In the genomic region with DNA sequence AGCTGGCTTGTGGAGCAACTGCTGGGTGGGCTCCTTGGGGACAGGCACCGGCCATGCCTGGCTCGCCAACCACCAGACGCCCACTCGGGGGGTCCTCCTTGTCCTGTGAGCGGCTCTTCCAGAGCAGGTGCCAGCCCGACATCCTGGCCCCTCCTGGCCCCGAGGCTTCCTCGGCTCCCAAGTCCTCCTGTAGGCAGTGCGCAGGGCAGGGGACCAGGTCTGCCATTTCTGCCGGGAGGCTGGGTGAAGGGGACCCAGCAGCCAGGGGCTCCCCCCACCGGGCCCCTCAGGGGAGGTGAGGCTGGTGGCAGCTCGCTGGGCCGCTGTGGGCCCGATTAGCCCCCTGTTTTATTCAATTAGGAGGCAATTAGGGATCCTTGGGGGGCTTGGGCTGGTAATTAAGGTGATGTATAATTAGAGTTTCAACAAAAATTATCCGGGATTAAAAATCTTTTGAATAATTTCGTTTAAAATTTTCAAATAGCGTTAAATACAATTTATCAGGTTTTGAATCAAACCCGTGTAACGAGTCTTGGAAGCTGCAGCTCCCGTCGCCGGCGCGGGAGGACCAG, we compare ENCODE assay signal across 27 cellular contexts. TPM values are rescaled to one million over a fixed set of nuclear protein-coding genes. Genes with fewer than 3 reads are reported as not detected.
A peak's percentile ranks its signal among the peaks of the same experiment; 100 is the strongest.
DNase-seq lines count a peak whose midpoint lies in the region; ATAC-seq, FAIRE-seq and TF ChIP-seq lines count a peak whose summit lies in the region.
"Had no signal": no experiment of that assay in that cellular context is flagged by ENCODE, and none has a peak within 500 bp of the region (broad histone marks: within the 10 kb centered on the region; RNA-seq: fewer than 3 reads in every experiment).

No MANE protein-coding gene starts in this region.

- H3K36me3 ChIP-seq in GM23338 (ENCODE audit: insufficient read depth) (no peaks in the 10 kb centered on the region), astrocyte (ENCODE audit: insufficient read depth, low read length) (no peaks in the 10 kb centered on the region), hepatocyte (replicated peaks; ENCODE audit: insufficient read depth, low read depth) (no peaks in the 10 kb centered on the region), pancreas (no peaks in the 10 kb centered on the region)

- H3K27ac Mint-ChIP-seq in GM23338 (no peak overlapping the region), astrocyte (ENCODE audit: unreplicated experiment) (no peak overlapping the region)
- no peak overlapping the region for H3K27ac Mint-ChIP-seq in stimulated activated naive CD8-positive, alpha-beta T cell treated with anti-CD3 and anti-CD28 coated beads, Interleukin-15, amount 100 ng/mL, for 72 hours
- H3K27ac Mint-ChIP-seq in natural killer cell treated with Interleukin-12 subunit alpha and Interleukin-12 subunit beta and Interleukin-15 and Interleukin-18, amount 100 ng/mL, for 72 hours = no peak overlapping the region
- H3K27ac Mint-ChIP-seq in activated naive CD4-positive, alpha-beta T cell treated with anti-CD3 and anti-CD28 coated beads, Interleukin-2, amount 50 U/mL, for 72 hours = no peak overlapping the region
- H3K27ac Mint-ChIP-seq: activated CD4-positive, alpha-beta memory T cell treated with anti-CD3 and anti-CD28 coated beads, Interleukin-2, amount 10 ng/mL, durations not matched to agents 7 days and 5 days; T-cell had no signal

- no peak for DNase-seq in GM23338 (ENCODE audit: low spot score)
- no peak for DNase-seq in astrocyte (ENCODE audit: low read depth)
- DNase-seq in hepatocyte (ENCODE audit: low spot score) = no peak
- DNase-seq in pancreas = peak in 1 of 6 donors; percentile 43
- DNase-seq in GM13977 (ENCODE audit: low spot score) = no peak
- no peak for DNase-seq in stimulated activated naive CD8-positive, alpha-beta T cell treated with anti-CD3 and anti-CD28 coated beads, Interleukin-15, amount 100 ng/mL, for 72 hours
- DNase-seq in natural killer cell treated with Interleukin-12 subunit alpha and Interleukin-12 subunit beta and Interleukin-15 and Interleukin-18, amount 100 ng/mL, for 72 hours (ENCODE audit: low spot score) = no peak
- DNase-seq in activated naive CD4-positive, alpha-beta T cell treated with anti-CD3 and anti-CD28 coated beads, Interleukin-2, amount 50 U/mL, for 72 hours (ENCODE audit: low spot score in 2 of 2) = no peak
- DNase-seq: activated CD4-positive, alpha-beta memory T cell treated with anti-CD3 and anti-CD28 coated beads, Interleukin-2, amount 10 ng/mL, durations not matched to agents 7 days and 5 days; activated naive CD4-positive, alpha-beta T cell treated with Interleukin-2 at 50 U/mL for 16 hours; activated T-cell treated with anti-CD3 and anti-CD28 coated beads, Interleukin-2, amount 50 U/mL, for 1 hour; GDM1; NCI-H1417; NCI-H2171 treated with DMSO at 0.1 percent for 48 hours; NCI-H748 treated with DMSO at 0.1 percent for 48 hours; OCI-M1; SIG-M5; stimulated activated CD4-positive, alpha-beta T cell treated with anti-CD3 and anti-CD28 coated beads, Interleukin-4, amount 100 ng/mL, for 1 hour; T-cell had no signal

- H3K4me3 Mint-ChIP-seq in GM23338 (peak overlapping the region; percentile 24; the same call in 1 of the 3 replicates), astrocyte (ENCODE audit: unreplicated experiment) (no peak overlapping the region)
- H3K4me3 Mint-ChIP-seq in stimulated activated naive CD8-positive, alpha-beta T cell treated with anti-CD3 and anti-CD28 coated beads, Interleukin-15, amount 100 ng/mL, for 72 hours = no peak overlapping the region
- no peak overlapping the region for H3K4me3 Mint-ChIP-seq in natural killer cell treated with Interleukin-12 subunit alpha and Interleukin-12 subunit beta and Interleukin-15 and Interleukin-18, amount 100 ng/mL, for 72 hours
- H3K4me3 Mint-ChIP-seq: activated CD4-positive, alpha-beta memory T cell treated with anti-CD3 and anti-CD28 coated beads, Interleukin-2, amount 10 ng/mL, durations not matched to agents 7 days and 5 days; T-cell had no signal

- H3K9ac ChIP-seq in astrocyte (ENCODE audit: low read length) = peak overlapping the region; percentile 69

- H3K79me2 ChIP-seq in GM23338 (replicated peaks; ENCODE audit: insufficient read depth) (no peaks in the 10 kb centered on the region), astrocyte (ENCODE audit: insufficient read depth, low read length) (peaks cover 76% of the 10 kb centered on the region), hepatocyte (peaks cover 30% of the 10 kb centered on the region)

- H3K4me1 Mint-ChIP-seq in GM23338 = peaks cover 17% of the 10 kb centered on the region; the same call in 2 of the 3 replicates
- H3K4me1 Mint-ChIP-seq in astrocyte (ENCODE audit: low read depth, unreplicated experiment) = no peaks in the 10 kb centered on the region
- H3K4me1 Mint-ChIP-seq in stimulated activated naive CD8-positive, alpha-beta T cell treated with anti-CD3 and anti-CD28 coated beads, Interleukin-15, amount 100 ng/mL, for 72 hours = peaks cover 7% of the 10 kb centered on the region
- peaks cover 0 to 3% of the 10 kb centered on the region in 2 donors for H3K4me1 Mint-ChIP-seq in natural killer cell treated with Interleukin-12 subunit alpha and Interleukin-12 subunit beta and Interleukin-15 and Interleukin-18, amount 100 ng/mL, for 72 hours (ENCODE audit: low read depth in 2 of 2)

- no peaks in the 10 kb centered on the region; the same call in 1 of the 2 replicates for H4K20me1 ChIP-seq in GM23338 (replicated peaks; ENCODE audit: insufficient read depth)
- peaks cover 40% of the 10 kb centered on the region for H4K20me1 ChIP-seq in astrocyte (ENCODE audit: insufficient read depth, low read length)
- H4K20me1 ChIP-seq in hepatocyte (ENCODE audit: insufficient read depth, poor library complexity, severe bottlenecking) = no peaks in the 10 kb centered on the region

- H3K9me3 Mint-ChIP-seq in GM23338 (no peaks in the 10 kb centered on the region), astrocyte (ENCODE audit: unreplicated experiment) (no peaks in the 10 kb centered on the region)
- H3K9me3 Mint-ChIP-seq in stimulated activated naive CD8-positive, alpha-beta T cell treated with anti-CD3 and anti-CD28 coated beads, Interleukin-15, amount 100 ng/mL, for 72 hours = no peaks in the 10 kb centered on the region
- no peaks in the 10 kb centered on the region for H3K9me3 Mint-ChIP-seq in natural killer cell treated with Interleukin-12 subunit alpha and Interleukin-12 subunit beta and Interleukin-15 and Interleukin-18, amount 100 ng/mL, for 72 hours
- no peaks in the 10 kb centered on the region for H3K9me3 Mint-ChIP-seq in activated naive CD4-positive, alpha-beta T cell treated with anti-CD3 and anti-CD28 coated beads, Interleukin-2, amount 50 U/mL, for 72 hours
- H3K9me3 Mint-ChIP-seq: activated CD4-positive, alpha-beta memory T cell treated with anti-CD3 and anti-CD28 coated beads, Interleukin-2, amount 10 ng/mL, durations not matched to agents 7 days and 5 days; T-cell had no signal

- in situ Hi-C loops in GM13977 (cut with MboI; ENCODE audit: low pct_unique_long_range_greater_than_20kb, low sequenced_read_pairs, unreplicated experiment) = no loop called here

- H3K27me3 ChIP-seq in GM23338 (ENCODE audit: insufficient read depth) = peaks cover 71% of the 10 kb centered on the region
- peaks cover 4% of the 10 kb centered on the region for H3K27me3 ChIP-seq in astrocyte (ENCODE audit: insufficient read depth, low read length)
- H3K27me3 ChIP-seq in hepatocyte = peaks cover 57% of the 10 kb centered on the region
- no peaks in the 10 kb centered on the region for H3K27me3 ChIP-seq in pancreas

- H3K4me3 ChIP-seq in GM23338 (peak overlapping the region; percentile 51), astrocyte (ENCODE audit: insufficient read depth, low read depth, low read length) (peak overlapping the region; percentile 17), hepatocyte (no peak overlapping the region), pancreas (peak overlapping the region in 3 of 4 donors; percentile 23 to 92 (median 85))

- intact Hi-C loops in pancreas (cut with DNase I) = no loop called here

- WGBS in hepatocyte (ENCODE audit: low lambda C conversion rate, missing lambda C conversion rate) = 34% methylated on average over 24 of the region's 24 CpGs
- 14 to 43% methylated on average over 23 to 24 of the region's 24 CpGs for WGBS in pancreas, 2 donors

- H3K27ac ChIP-seq in GM23338 (ENCODE audit: low read depth) = no peak overlapping the region
- no peak overlapping the region for H3K27ac ChIP-seq in astrocyte (ENCODE audit: low read depth, low read length)
- H3K27ac ChIP-seq in hepatocyte = no peak overlapping the region
- H3K27ac ChIP-seq in pancreas = peak overlapping the region; percentile 79 to 96 (median 86)
- H3K27ac ChIP-seq: C4-2B had no signal

- H3F3A ChIP-seq in GM23338 (replicated peaks; ENCODE audit: low read depth) = no peaks in the 10 kb centered on the region

- H3K27me3 Mint-ChIP-seq in GM23338 (ENCODE audit: insufficient read depth, low read depth, poor library complexity) (peaks cover 63% of the 10 kb centered on the region), astrocyte (ENCODE audit: low read depth, unreplicated experiment) (peaks cover 50% of the 10 kb centered on the region)
- peaks cover 80% of the 10 kb centered on the region for H3K27me3 Mint-ChIP-seq in stimulated activated naive CD8-positive, alpha-beta T cell treated with anti-CD3 and anti-CD28 coated beads, Interleukin-15, amount 100 ng/mL, for 72 hours
- H3K27me3 Mint-ChIP-seq in natural killer cell treated with Interleukin-12 subunit alpha and Interleukin-12 subunit beta and Interleukin-15 and Interleukin-18, amount 100 ng/mL, for 72 hours = peaks cover 0 to 10% of the 10 kb centered on the region in 2 donors

- no peak for FAIRE-seq in astrocyte (lab: Jason Lieb, UNC)
- no peak for FAIRE-seq in pancreas (lab: Jason Lieb, UNC)
- FAIRE-seq: frontal cortex had no signal

- no peaks in the 10 kb centered on the region for H3K9me3 ChIP-seq in astrocyte (ENCODE audit: insufficient read depth, low read depth, low read length)
- H3K9me3 ChIP-seq in hepatocyte (ENCODE audit: low read depth) = no peaks in the 10 kb centered on the region
- H3K9me3 ChIP-seq in pancreas = no peaks in the 10 kb centered on the region

- H3K4me1 ChIP-seq in GM23338 (ENCODE audit: insufficient read depth) (peaks cover 29% of the 10 kb centered on the region), astrocyte (ENCODE audit: insufficient read depth, low read length) (peaks cover 37% of the 10 kb centered on the region), hepatocyte (ENCODE audit: insufficient read depth) (peaks cover 18% of the 10 kb centered on the region), pancreas (peaks cover 5 to 15% (median 11%) of the 10 kb centered on the region in 3 donors)

- H2AFZ ChIP-seq in GM23338 (no peak overlapping the region), astrocyte (ENCODE audit: low read depth, low read length) (no peak overlapping the region), hepatocyte (no peak overlapping the region)

- TF ChIP-seq CTCF in GM23338 (conservative IDR thresholded peaks at IDR 0.05; ENCODE audit: low read depth in 2 of 2) = no peak
- TF ChIP-seq CTCF in astrocyte (IDR thresholded peaks at IDR 0.05; ENCODE audit: insufficient read depth, low read depth, low read length) = no peak
- TF ChIP-seq CTCF in hepatocyte (IDR thresholded peaks at IDR 0.05; ENCODE audit: poor library complexity) = no peak
- TF ChIP-seq CTCF in pancreas (IDR thresholded peaks at IDR 0.05) = no peak
- TF ChIP-seq CTCF in GM13977 (IDR thresholded peaks at IDR 0.05; ENCODE audit: extremely low read depth, insufficient read depth, missing control alignments) = no peak

- ATAC-seq in GM23338 (peak; percentile 1; the same call in 2 of the 3 replicates), pancreas (peak in 2 of 4 donors; percentile 1 to 9)
- ATAC-seq in stimulated activated naive CD8-positive, alpha-beta T cell treated with anti-CD3 and anti-CD28 coated beads, Interleukin-15, amount 100 ng/mL, for 72 hours = no peak
- ATAC-seq in natural killer cell treated with Interleukin-12 subunit alpha and Interleukin-12 subunit beta and Interleukin-15 and Interleukin-18, amount 100 ng/mL, for 72 hours = no peak
- no peak for ATAC-seq in activated naive CD4-positive, alpha-beta T cell treated with anti-CD3 and anti-CD28 coated beads, Interleukin-2, amount 50 U/mL, for 72 hours
- ATAC-seq: T-cell had no signal

- H3K36me3 Mint-ChIP-seq in GM23338 (ENCODE audit: low read depth) (no peaks in the 10 kb centered on the region), astrocyte (ENCODE audit: low read depth, unreplicated experiment) (peaks cover 2% of the 10 kb centered on the region)
- no peaks in the 10 kb centered on the region for H3K36me3 Mint-ChIP-seq in natural killer cell treated with Interleukin-12 subunit alpha and Interleukin-12 subunit beta and Interleukin-15 and Interleukin-18, amount 100 ng/mL, for 72 hours
- H3K36me3 Mint-ChIP-seq in activated naive CD4-positive, alpha-beta T cell treated with anti-CD3 and anti-CD28 coated beads, Interleukin-2, amount 50 U/mL, for 72 hours = no peaks in the 10 kb centered on the region
- H3K36me3 Mint-ChIP-seq: T-cell had no signal

- H3K9me2 ChIP-seq in GM23338 (ENCODE audit: insufficient read depth) (no peaks in the 10 kb centered on the region), hepatocyte (replicated peaks; ENCODE audit: insufficient read depth) (no peaks in the 10 kb centered on the region)

- H3K4me2 ChIP-seq in GM23338 (peak overlapping the region; percentile 78), astrocyte (ENCODE audit: low read length) (peak overlapping the region; percentile 86), hepatocyte (peak overlapping the region; percentile 79)

RNA-seq across cellular contexts. Expression of a gene that starts 4.0 kb away (rescaled TPM):
- total RNA-seq in GM23338 (2014; rRNA removed; shearing (Covaris generic)) = 0.14 and 0.66 TPM in 2 replicates
- polyA plus RNA-seq in GM23338 (2016; fragmentation: Nextera tagmentation; extraction: Ambion mirVana) (0.16 TPM in 2 replicates), hepatocyte (7.7 and 8.1 TPM in 2 replicates), pancreas (10 to 100 TPM in 1 of 2 donors, 1 to 10 TPM in 1; 6.6 to 19.2 TPM)
- total RNA-seq in astrocyte (0.43 and 1.5 TPM in 2 replicates), hepatocyte (3.9 and 9.9 TPM in 2 replicates), pancreas (10 to 100 TPM; 10.7 to 19.1 (median 14.9) TPM)
- not detected for total RNA-seq in natural killer cell treated with Interleukin-12 subunit alpha and Interleukin-12 subunit beta and Interleukin-15 and Interleukin-18, amount 100 ng/mL, for 72 hours
- total RNA-seq in activated naive CD4-positive, alpha-beta T cell treated with anti-CD3 and anti-CD28 coated beads, Interleukin-2, amount 50 U/mL, for 72 hours = under 1 TPM in 1 of 2 donors, not detected in 1; 0.25 TPM
- total RNA-seq: dermis microvascular lymphatic vessel endothelial cell had no signal

RNA-seq across cellular contexts. Expression of a gene that starts 51.8 kb away (rescaled TPM):
- not detected in 2 replicates for total RNA-seq in GM23338 (2014; rRNA removed; shearing (Covaris generic))
- not detected in 2 replicates for polyA plus RNA-seq in GM23338 (2016; fragmentation: Nextera tagmentation; extraction: Ambion mirVana)
- total RNA-seq in astrocyte = not detected in 2 replicates
- total RNA-seq in hepatocyte = not detected in 2 replicates
- polyA plus RNA-seq in hepatocyte = not detected in 2 replicates
- not detected for total RNA-seq in pancreas
- not detected for polyA plus RNA-seq in pancreas
- total RNA-seq in natural killer cell treated with Interleukin-12 subunit alpha and Interleukin-12 subunit beta and Interleukin-15 and Interleukin-18, amount 100 ng/mL, for 72 hours = not detected
- total RNA-seq in activated naive CD4-positive, alpha-beta T cell treated with anti-CD3 and anti-CD28 coated beads, Interleukin-2, amount 50 U/mL, for 72 hours = not detected
- total RNA-seq: activated CD4-positive, alpha-beta memory T cell treated with anti-CD3 and anti-CD28 coated beads, Interleukin-2, amount 10 ng/mL, durations not matched to agents 7 days and 5 days; dermis microvascular lymphatic vessel endothelial cell; frontal cortex; H4; lower leg skin; osteocyte; skeletal muscle tissue; T-cell had no signal
- polyA plus RNA-seq: esophagus had no signal

Comparison
In these comparisons a context has a peak if more than half of its experiments do, and no peak if none do; other contexts are left out.
1. H3K27ac ChIP-seq: peak in pancreas (4 of 4); none in GM23338 (single experiment), astrocyte (single experiment) and hepatocyte (single experiment).
2. Peak in every context shown above with its lines, with median percentiles within 50 percentile points of each other: H3K4me2 ChIP-seq.